ENCODE assay signal across 8 cellular contexts in the genomic region with DNA sequence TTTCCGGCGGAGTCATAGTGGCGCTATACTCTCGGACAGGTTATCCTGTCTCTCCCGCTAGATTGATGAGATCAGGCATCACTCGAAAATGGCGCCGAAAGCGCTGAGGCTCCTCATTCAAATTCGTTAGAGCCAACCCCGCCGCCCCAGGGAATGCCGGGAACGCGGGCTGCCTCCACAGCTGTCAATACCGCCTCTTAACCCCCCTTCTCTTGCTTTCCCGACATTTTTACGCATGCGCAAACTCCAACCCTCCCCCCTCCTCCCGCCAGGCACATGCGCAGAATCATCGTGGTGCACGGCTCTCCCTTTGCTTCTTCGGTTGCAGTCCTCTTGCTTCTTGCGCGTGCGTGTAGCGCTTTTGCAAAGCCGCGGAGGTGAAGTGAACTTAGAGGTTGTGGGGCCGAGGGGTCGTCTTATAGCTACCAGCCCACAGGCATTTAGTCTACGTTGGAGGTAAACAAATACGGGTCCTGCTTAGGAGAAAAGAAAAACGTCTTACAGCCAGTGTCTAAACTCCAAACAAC.
DNase-seq lines count a peak whose midpoint lies in the region; ATAC-seq and TF ChIP-seq lines count a peak whose summit lies in the region.

No MANE protein-coding gene starts in this region.

- TF ChIP-seq CTCF in CD4-positive, alpha-beta T cell (IDR thresholded peaks at IDR 0.05) = no peak
- peak in 34 of 56 donors; percentile 3 to 50 (median 28) for TF ChIP-seq CTCF in dorsolateral prefrontal cortex (IDR thresholded peaks at IDR 0.05 in 54 of 56, conservative IDR thresholded peaks at IDR 0.05 in 2 of 56; ENCODE audit: low read depth in 1 of 56, partially characterized antibody in 56 of 56)
- no peak for TF ChIP-seq CTCF in liver (IDR thresholded peaks at IDR 0.05; ENCODE audit: low read depth, low read length, missing input control)

- H3K27me3 ChIP-seq in CD4-positive, alpha-beta T cell (ENCODE audit: control insufficient read depth, insufficient read depth, low read length) = no peaks in the 10 kb centered on the region
- H3K27me3 ChIP-seq in dorsolateral prefrontal cortex (no peaks in the 10 kb centered on the region), liver (ENCODE audit: control insufficient read depth in 4 of 4, insufficient read depth in 4 of 4, low read length in 3 of 4) (no peaks in the 10 kb centered on the region)

- H3K36me3 Mint-ChIP-seq in CD4-positive, alpha-beta T cell (ENCODE audit: low read depth) = peaks cover 27% of the 10 kb centered on the region
- peaks cover 15% of the 10 kb centered on the region for H3K36me3 Mint-ChIP-seq in activated CD4-positive, alpha-beta memory T cell treated with anti-CD3 and anti-CD28 coated beads for 36 hours

- no peaks in the 10 kb centered on the region for H3K9me3 Mint-ChIP-seq in CD4-positive, alpha-beta T cell
- H3K9me3 Mint-ChIP-seq in activated CD4-positive, alpha-beta memory T cell treated with anti-CD3 and anti-CD28 coated beads for 36 hours = no peaks in the 10 kb centered on the region

- peak; percentile 97 to 99 (median 98) for DNase-seq in CD4-positive, alpha-beta T cell
- peak; percentile 100 for DNase-seq in NCI-H82 (lab: John Stamatoyannopoulos, UW)
- peak; percentile 99 for DNase-seq in activated CD4-positive, alpha-beta memory T cell treated with anti-CD3 and anti-CD28 coated beads for 36 hours
- peak; percentile 96 to 99 (median 98) for DNase-seq in dorsolateral prefrontal cortex
- peak; percentile 96 for DNase-seq in stimulated activated CD4-positive, alpha-beta T cell treated with anti-CD3 and anti-CD28 coated beads, Interleukin-4, amount 100 ng/mL, for 1 hour

- peak overlapping the region; percentile 91 for H3K27ac Mint-ChIP-seq in CD4-positive, alpha-beta T cell
- H3K27ac Mint-ChIP-seq in activated CD4-positive, alpha-beta memory T cell treated with anti-CD3 and anti-CD28 coated beads for 36 hours = peak overlapping the region; percentile 100

- WGBS in liver = under 1% methylated on average over 35 of the region's 35 CpGs

- peak overlapping the region; percentile 57 to 75 for H3K9ac ChIP-seq in liver (ENCODE audit: low read depth in 1 of 2, low read length in 2 of 2)

- peaks cover 24% of the 10 kb centered on the region for H3K27me3 Mint-ChIP-seq in CD4-positive, alpha-beta T cell
- peaks cover 4% of the 10 kb centered on the region for H3K27me3 Mint-ChIP-seq in activated CD4-positive, alpha-beta memory T cell treated with anti-CD3 and anti-CD28 coated beads for 36 hours

- peaks cover 59% of the 10 kb centered on the region for H3K4me1 Mint-ChIP-seq in CD4-positive, alpha-beta T cell (ENCODE audit: low read depth)
- peaks cover 42% of the 10 kb centered on the region for H3K4me1 Mint-ChIP-seq in activated CD4-positive, alpha-beta memory T cell treated with anti-CD3 and anti-CD28 coated beads for 36 hours (ENCODE audit: low read depth)

- peaks cover 0 to 31% (median 16%) of the 10 kb centered on the region in 4 donors for H3K4me1 ChIP-seq in liver (ENCODE audit: control insufficient read depth in 4 of 4, insufficient read depth in 4 of 4, low read length in 3 of 4)

- POLR2A ChIA-PET in CD4-positive, alpha-beta T cell (lab: Charles Lee) = interaction anchor here (0.6 to 11.6 kb wide), 17 partner anchors 8 to 1106 kb away, joined by 3 to 498 read pairs (median 5); a partner anchor contains a TSS
- POLR2A ChIA-PET in activated CD4-positive, alpha-beta memory T cell treated with anti-CD3 and anti-CD28 coated beads for 36 hours (lab: Charles Lee) = interaction anchor here (0.8 to 6.3 kb wide), 5 partner anchors 45 to 285 kb away, joined by 3 to 132 read pairs (median 4); a partner anchor contains a TSS

- peak overlapping the region; percentile 61 to 91 (median 79) for H3K4me3 ChIP-seq in dorsolateral prefrontal cortex
- peak overlapping the region; percentile 67 to 93 (median 93) for H3K4me3 ChIP-seq in liver (ENCODE audit: low read depth in 1 of 3, low read length in 3 of 3)

- H3K9me3 ChIP-seq in CD4-positive, alpha-beta T cell (ENCODE audit: control insufficient read depth, low read length) = no peaks in the 10 kb centered on the region
- H3K9me3 ChIP-seq in liver (ENCODE audit: control insufficient read depth in 4 of 4, low read length in 3 of 4) = no peaks in the 10 kb centered on the region

- CTCF ChIA-PET in CD4-positive, alpha-beta T cell (lab: Charles Lee) = interaction anchor here (1.1 to 9.8 kb wide), 6 partner anchors 26 to 830 kb away, joined by 3 to 57 read pairs (median 8); a partner anchor contains a TSS
- CTCF ChIA-PET in activated CD4-positive, alpha-beta memory T cell treated with anti-CD3 and anti-CD28 coated beads for 36 hours (lab: Charles Lee) = interaction anchor here (0.6 to 5.9 kb wide), 11 partner anchors 13 to 1340 kb away, joined by 3 to 51 read pairs (median 4); a partner anchor contains a TSS

- peak overlapping the region; percentile 77 for H3K27ac ChIP-seq in CD4-positive, alpha-beta T cell (ENCODE audit: low read depth, low read length)
- H3K27ac ChIP-seq in dorsolateral prefrontal cortex = peak overlapping the region; percentile 63 to 94 (median 86)
- H3K27ac ChIP-seq in liver (ENCODE audit: low read depth in 1 of 2, low read length in 2 of 2) = peak overlapping the region; percentile 84 to 88

- peaks cover 0 to 3% (median 0%) of the 10 kb centered on the region in 4 donors for H3K36me3 ChIP-seq in liver (ENCODE audit: control insufficient read depth in 4 of 4, insufficient read depth in 3 of 4, low read depth in 1 of 4, low read length in 3 of 4)

- H3K4me3 Mint-ChIP-seq in CD4-positive, alpha-beta T cell = peak overlapping the region; percentile 98
- peak overlapping the region; percentile 99 for H3K4me3 Mint-ChIP-seq in activated CD4-positive, alpha-beta memory T cell treated with anti-CD3 and anti-CD28 coated beads for 36 hours

- TF ChIP-seq RAD21 in liver (IDR thresholded peaks at IDR 0.05) = peak; percentile 31 to 46

- intact Hi-C loops in CD4-positive, alpha-beta T cell (cut with DNase I, micrococcal nuclease) = loop anchor here (1.0 to 10.0 kb wide), 8 partner anchors 43 to 831 kb away; a partner anchor contains a TSS
- intact Hi-C loops in activated CD4-positive, alpha-beta memory T cell treated with anti-CD3 and anti-CD28 coated beads for 36 hours (cut with micrococcal nuclease) = loop anchor here (1.0 to 10.0 kb wide), 14 partner anchors 24 to 1500 kb away; a partner anchor contains a TSS
- intact Hi-C loops in dorsolateral prefrontal cortex (cut with DNase I) = loop anchor here (1.0 to 10.0 kb wide), 11 partner anchors 42 to 830 kb away; a partner anchor contains a TSS

- ATAC-seq in CD4-positive, alpha-beta T cell (ENCODE audit: poor library complexity) = peak; percentile 70
- ATAC-seq in GM19452 (IDR thresholded peaks at IDR 0.05; ENCODE audit: unreplicated experiment) (peak; percentile 54), HG03575 (IDR thresholded peaks at IDR 0.05; ENCODE audit: extremely low read depth, insufficient number of reproducible peaks, low FRiP score, unreplicated experiment) (peak; percentile 32)

TF ChIP-seq in liver, 16 proteins besides CTCF, POLR2A, EP300 and RAD21 (continues in another document):
- TF ChIP-seq RXRA (IDR thresholded peaks at IDR 0.05) (peak in 1 of 2 donors; percentile 26), SP1 (IDR thresholded peaks at IDR 0.05) (peak; percentile 42), GABPA (IDR thresholded peaks at IDR 0.05 in 1 of 2, conservative IDR thresholded peaks at IDR 0.05 in 1 of 2) (no peak), EGR1 (IDR thresholded peaks at IDR 0.05; ENCODE audit: low read depth in 2 of 2) (no peak), HNF4G (IDR thresholded peaks at IDR 0.05) (no peak), YY1 (IDR thresholded peaks at IDR 0.05) (peak; percentile 96), TAF1 (conservative IDR thresholded peaks at IDR 0.05) (peak; percentile 10), FOXA2 (IDR thresholded peaks at IDR 0.05) (peak; percentile 54)
- TF ChIP-seq, protein P1, sequence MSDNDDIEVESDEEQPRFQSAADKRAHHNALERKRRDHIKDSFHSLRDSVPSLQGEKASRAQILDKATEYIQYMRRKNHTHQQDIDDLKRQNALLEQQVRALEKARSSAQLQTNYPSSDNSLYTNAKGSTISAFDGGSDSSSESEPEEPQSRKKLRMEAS (IDR thresholded peaks at IDR 0.05) = peak; percentile 71
- TF ChIP-seq, protein P2, sequence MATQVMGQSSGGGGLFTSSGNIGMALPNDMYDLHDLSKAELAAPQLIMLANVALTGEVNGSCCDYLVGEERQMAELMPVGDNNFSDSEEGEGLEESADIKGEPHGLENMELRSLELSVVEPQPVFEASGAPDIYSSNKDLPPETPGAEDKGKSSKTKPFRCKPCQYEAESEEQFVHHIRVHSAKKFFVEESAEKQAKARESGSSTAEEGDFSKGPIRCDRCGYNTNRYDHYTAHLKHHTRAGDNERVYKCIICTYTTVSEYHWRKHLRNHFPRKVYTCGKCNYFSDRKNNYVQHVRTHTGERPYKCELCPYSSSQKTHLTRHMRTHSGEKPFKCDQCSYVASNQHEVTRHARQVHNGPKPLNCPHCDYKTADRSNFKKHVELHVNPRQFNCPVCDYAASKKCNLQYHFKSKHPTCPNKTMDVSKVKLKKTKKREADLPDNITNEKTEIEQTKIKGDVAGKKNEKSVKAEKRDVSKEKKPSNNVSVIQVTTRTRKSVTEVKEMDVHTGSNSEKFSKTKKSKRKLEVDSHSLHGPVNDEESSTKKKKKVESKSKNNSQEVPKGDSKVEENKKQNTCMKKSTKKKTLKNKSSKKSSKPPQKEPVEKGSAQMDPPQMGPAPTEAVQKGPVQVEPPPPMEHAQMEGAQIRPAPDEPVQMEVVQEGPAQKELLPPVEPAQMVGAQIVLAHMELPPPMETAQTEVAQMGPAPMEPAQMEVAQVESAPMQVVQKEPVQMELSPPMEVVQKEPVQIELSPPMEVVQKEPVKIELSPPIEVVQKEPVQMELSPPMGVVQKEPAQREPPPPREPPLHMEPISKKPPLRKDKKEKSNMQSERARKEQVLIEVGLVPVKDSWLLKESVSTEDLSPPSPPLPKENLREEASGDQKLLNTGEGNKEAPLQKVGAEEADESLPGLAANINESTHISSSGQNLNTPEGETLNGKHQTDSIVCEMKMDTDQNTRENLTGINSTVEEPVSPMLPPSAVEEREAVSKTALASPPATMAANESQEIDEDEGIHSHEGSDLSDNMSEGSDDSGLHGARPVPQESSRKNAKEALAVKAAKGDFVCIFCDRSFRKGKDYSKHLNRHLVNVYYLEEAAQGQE (IDR thresholded peaks at IDR 0.05) = peak; percentile 61

Comparison
In these comparisons a context has a peak if more than half of its experiments do, and no peak if none do; other contexts are left out.
1. Peak in every context shown above with its lines: DNase-seq, ATAC-seq, H3K4me3 ChIP-seq and H3K27ac ChIP-seq.
2. CTCF ChIP-seq: peak in dorsolateral prefrontal cortex (34 of 56); none in CD4-positive, alpha-beta T cell (single experiment) and liver (single experiment).